11 cellular contexts compared by ENCODE assay signal in genomic region chr2:130241041-130241707, GRCh38. TPM values are rescaled to one million over a fixed set of nuclear protein-coding genes. Genes with fewer than 3 reads are reported as not detected.
DNase-seq lines count a peak whose midpoint lies in the region; TF ChIP-seq lines count a peak whose summit lies in the region.
"Had no signal": no experiment of that assay in that cellular context is flagged by ENCODE, and none has a peak within 500 bp of the region (broad histone marks: within the 10 kb centered on the region; RNA-seq: fewer than 3 reads in every experiment).

No MANE protein-coding gene starts in this region.

- CTCF ChIA-PET in MCF 10A (lab: Yijun Ruan, JAX), result no interaction called here

- no peak overlapping the region for H3K27ac ChIP-seq in breast epithelium

- POLR2A ChIA-PET in MCF 10A (lab: Yijun Ruan, JAX), result interaction anchor here (0.6 kb wide), 1 partner anchor 1063 kb away, joined by 3 read pairs; no protein-coding TSS in a partner anchor

- no peaks in the 10 kb centered on the region for H3K27me3 ChIP-seq in breast epithelium

- H3K27me3 Mint-ChIP-seq in MCF 10A (ENCODE audit: insufficient read depth, unreplicated experiment), result no peaks in the 10 kb centered on the region

- H3K4me3 ChIP-seq in breast epithelium, result no peak overlapping the region

- no peaks in the 10 kb centered on the region for H3K9me3 ChIP-seq in breast epithelium

- peaks cover 9% of the 10 kb centered on the region for H3K4me1 Mint-ChIP-seq in MCF 10A (ENCODE audit: insufficient read depth, unreplicated experiment)

- DNase-seq in MCF 10A (ENCODE audit: unreplicated experiment) (peak; percentile 73), breast epithelium (ENCODE audit: low spot score in 2 of 2) (no peak), SW480 (ENCODE audit: low spot score) (peak; percentile 80), foreskin melanocyte (peak; percentile 55), GM19238 (ENCODE audit: insufficient read length, low spot score) (no peak), NCI-H510A (lab: John Stamatoyannopoulos, UW) (no peak)
- DNase-seq in stimulated activated CD4-positive, alpha-beta T cell treated with anti-CD3 and anti-CD28 coated beads, Interleukin-4, amount 100 ng/mL, for 4 hours, result no peak
- no peak for DNase-seq in activated effector memory CD4-positive, alpha-beta T cell treated with anti-CD3 and anti-CD28 coated beads, Interleukin-2, amount 50 U/mL, for 16 hours
- DNase-seq: activated CD4-positive, CD25-positive, alpha-beta regulatory T cell treated with anti-CD3 and anti-CD28 coated beads, Interleukin-2, amount 50 U/mL, for 72 hours; central memory CD4-positive, alpha-beta T cell; GF-D8 had no signal

- no peaks in the 10 kb centered on the region for H3K4me1 ChIP-seq in breast epithelium

- BruUV-seq in MCF 10A (replicated peaks; lab: Mats Ljungman, UMichigan), result no TSS peak

- H3K9me3 Mint-ChIP-seq in MCF 10A (ENCODE audit: unreplicated experiment), result no peaks in the 10 kb centered on the region

- H3K36me3 ChIP-seq in breast epithelium, result no peaks in the 10 kb centered on the region

- no peak overlapping the region for H3K4me3 Mint-ChIP-seq in MCF 10A (ENCODE audit: unreplicated experiment)

- H3K36me3 Mint-ChIP-seq in MCF 10A (ENCODE audit: insufficient read depth, unreplicated experiment), result no peaks in the 10 kb centered on the region

- H3K27ac Mint-ChIP-seq in MCF 10A (ENCODE audit: low read depth, unreplicated experiment), result no peak overlapping the region

- no peak for TF ChIP-seq CTCF in MCF 10A (IDR thresholded peaks at IDR 0.05; ENCODE audit: unreplicated experiment)
- no peak for TF ChIP-seq CTCF in breast epithelium (IDR thresholded peaks at IDR 0.05)

- intact Hi-C loops in MCF 10A (cut with micrococcal nuclease) (no loop called here), breast epithelium (cut with DNase I; ENCODE audit: low total_unique reads) (no loop called here)

- no peak for TF ChIP-seq POLR2A in breast epithelium (IDR thresholded peaks at IDR 0.05)

RNA-seq across cellular contexts. Expression of gene TUBA3E, which starts 42.9 kb away (rescaled TPM):
- total RNA-seq in MCF 10A (2022), result not detected in 2 replicates
- not detected for total RNA-seq in breast epithelium

RNA-seq across cellular contexts. Expression of gene MZT2B, which starts 59.1 kb away (rescaled TPM):
- total RNA-seq in MCF 10A (2022), result 402 and 427 TPM in 2 replicates
- 10 to 100 TPM; 91.0 to 99.9 (median 97.3) TPM for total RNA-seq in breast epithelium

RNA-seq across cellular contexts. Expression of gene SMPD4, which starts 59.8 kb away (rescaled TPM):
- total RNA-seq in MCF 10A (2022) (40.2 and 41.1 TPM in 2 replicates), breast epithelium (10 to 100 TPM; 28.0 to 50.1 (median 41.3) TPM)

Comparison
In these comparisons a context has a peak if more than half of its experiments do, and no peak if none do; other contexts are left out.
1. DNase-seq: peak in MCF 10A (single experiment), SW480 (single experiment) and foreskin melanocyte (single experiment); none in breast epithelium (0 of 2), stimulated activated CD4-positive, alpha-beta T cell treated with anti-CD3 and anti-CD28 coated beads, Interleukin-4, amount 100 ng/mL, for 4 hours (0 of 2), GM19238 (single experiment), activated effector memory CD4-positive, alpha-beta T cell treated with anti-CD3 and anti-CD28 coated beads, Interleukin-2, amount 50 U/mL, for 16 hours (single experiment) and NCI-H510A (single experiment).